35 cellular contexts compared by ENCODE assay signal in the genomic region with DNA sequence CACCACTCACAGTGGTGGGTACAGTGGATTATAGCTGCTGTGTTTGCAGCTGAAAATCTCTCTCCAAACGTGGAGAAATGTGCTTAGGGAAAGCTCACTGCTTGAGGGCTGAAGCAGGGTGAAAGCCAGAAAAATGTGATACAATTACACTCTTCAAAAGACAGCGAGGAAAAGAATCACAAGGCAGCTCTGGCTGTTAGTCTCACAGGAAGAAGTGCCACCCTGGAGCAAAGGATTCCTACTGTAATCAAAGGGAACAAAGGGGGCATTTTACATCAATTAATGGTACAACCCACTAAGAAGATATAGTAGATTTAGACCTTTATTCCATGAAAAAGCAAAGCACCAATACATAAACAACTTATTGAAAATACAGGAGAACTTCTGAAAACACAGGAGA. TPM values are rescaled to one million over a fixed set of nuclear protein-coding genes. Genes with fewer than 3 reads are reported as not detected.
"Had no signal": no experiment of that assay in that cellular context is flagged by ENCODE, and none has a peak within 500 bp of the region (broad histone marks: within the 10 kb centered on the region; RNA-seq: fewer than 3 reads in every experiment).

No MANE protein-coding gene starts in this region.

- H3K4me3 Mint-ChIP-seq: activated B cell treated with CpG ODN at 0.5 μM for 24 hours; activated CD4-positive, alpha-beta memory T cell treated with anti-CD3 and anti-CD28 coated beads for 36 hours; activated CD4-positive, alpha-beta T cell treated with anti-CD3 and anti-CD28 coated beads, Interleukin-2, amount 10 ng/mL, durations not matched to agents 24 days and 14 days; activated CD8-positive, alpha-beta T cell treated with anti-CD3 and anti-CD28 coated beads for 36 hours; activated naive CD4-positive, alpha-beta T cell treated with anti-CD3 and anti-CD28 coated beads for 36 hours; activated naive CD8-positive, alpha-beta T cell treated with anti-CD3 and anti-CD28 coated beads for 36 hours; activated T-cell treated with anti-CD3 and anti-CD28 coated beads, Interleukin-2, amount 50 U/mL, for 4 hours; activated T-cell treated with anti-CD3 and anti-CD28 coated beads, Interleukin-2, amount 50 U/mL, for 72 hours; activated T-helper 1 cell treated with anti-CD3 and anti-CD28 coated beads, Interleukin-12 subunit alpha, Interleukin-12 subunit beta, Interleukin-2, Interleukin-4 antibody, amounts not matched to agents 30 ng/mL and 10 ng/mL and 1 ng/mL, durations not matched to agents 14 hours and 24 hours and 36 hours; activated T-helper 17 cell treated with anti-CD3 and anti-CD28 coated beads, Interleukin-2, amount 50 U/mL, for 72 hours; T-helper 1 cell treated with Interleukin-12 subunit alpha and Interleukin-12 subunit beta and Interleukin-4 antibody, amounts not matched to agents 30 μg/mL and 1 μg/mL, for 36 hours; T-helper 2 cell treated with Interferon-gamma antibody and Interleukin-4, amounts not matched to agents 5 μg/mL and 100 μg/mL, for 36 hours had no signal

- H3K36me3 ChIP-seq: adrenal gland, brain microvascular endothelial cell, breast epithelium, WERI-Rb-1 had no signal

- H3K9me3 ChIP-seq: body of pancreas had no signal

- H3K27ac ChIP-seq: adrenal gland, body of pancreas, brain microvascular endothelial cell, breast epithelium, WERI-Rb-1 had no signal

- H3K4me1 ChIP-seq: adrenal gland, body of pancreas, breast epithelium had no signal

- H3K4me3 ChIP-seq: adrenal gland, body of pancreas, breast epithelium had no signal

- ATAC-seq: activated CD8-positive, alpha-beta T cell treated with anti-CD3 and anti-CD28 coated beads for 36 hours; activated naive CD4-positive, alpha-beta T cell treated with anti-CD3 and anti-CD28 coated beads, Interleukin-2, amount 50 U/mL, for 72 hours; activated T-cell treated with anti-CD3 and anti-CD28 coated beads, Interleukin-2, amount 50 U/mL, for 4 hours; activated T-cell treated with anti-CD3 and anti-CD28 coated beads, Interleukin-2, amount 50 U/mL, for 72 hours; activated T-helper 17 cell treated with anti-CD3 and anti-CD28 coated beads, Interleukin-2, amount 50 U/mL, for 72 hours; body of pancreas had no signal

- H3K27ac Mint-ChIP-seq: activated B cell treated with CpG ODN at 0.5 μM for 24 hours; activated CD4-positive, alpha-beta memory T cell treated with anti-CD3 and anti-CD28 coated beads for 36 hours; activated CD4-positive, alpha-beta T cell treated with anti-CD3 and anti-CD28 coated beads, Interleukin-2, amount 10 ng/mL, durations not matched to agents 24 days and 14 days; activated CD8-positive, alpha-beta T cell treated with anti-CD3 and anti-CD28 coated beads for 36 hours; activated naive CD4-positive, alpha-beta T cell treated with anti-CD3 and anti-CD28 coated beads for 36 hours; activated naive CD4-positive, alpha-beta T cell treated with anti-CD3 and anti-CD28 coated beads, Interleukin-2, amount 50 U/mL, for 72 hours; activated naive CD8-positive, alpha-beta T cell treated with anti-CD3 and anti-CD28 coated beads for 36 hours; activated T-cell treated with anti-CD3 and anti-CD28 coated beads, Interleukin-2, amount 50 U/mL, for 72 hours; activated T-helper 1 cell treated with anti-CD3 and anti-CD28 coated beads, Interleukin-12 subunit alpha, Interleukin-12 subunit beta, Interleukin-2, Interleukin-4 antibody, amounts not matched to agents 30 ng/mL and 10 ng/mL and 1 ng/mL, durations not matched to agents 14 hours and 24 hours and 36 hours; activated T-helper 17 cell treated with anti-CD3 and anti-CD28 coated beads, Interleukin-2, amount 50 U/mL, for 72 hours; T-helper 1 cell treated with Interleukin-12 subunit alpha and Interleukin-12 subunit beta and Interleukin-4 antibody, amounts not matched to agents 30 μg/mL and 1 μg/mL, for 36 hours; T-helper 2 cell treated with Interferon-gamma antibody and Interleukin-4, amounts not matched to agents 5 μg/mL and 100 μg/mL, for 36 hours had no signal

- DNase-seq: activated B cell treated with CpG ODN at 0.5 μM for 24 hours; activated CD4-positive, alpha-beta memory T cell treated with anti-CD3 and anti-CD28 coated beads for 36 hours; activated CD4-positive, alpha-beta T cell treated with anti-CD3 and anti-CD28 coated beads for 4 hours; activated CD4-positive, alpha-beta T cell treated with anti-CD3 and anti-CD28 coated beads, Interleukin-2, amount 10 ng/mL, durations not matched to agents 24 days and 14 days; activated CD4-positive, alpha-beta T cell treated with anti-CD3 and anti-CD28 coated beads, Interleukin-2, amount 50 U/mL, for 1 hour; activated CD4-positive, alpha-beta T cell treated with anti-CD3 and anti-CD28 coated beads, Interleukin-2, amount 50 U/mL, for 4 hours; activated CD4-positive, CD25-positive, alpha-beta regulatory T cell treated with anti-CD3 and anti-CD28 coated beads, Interleukin-2, amount 50 U/mL, for 72 hours; activated CD8-positive, alpha-beta memory T cell treated with anti-CD3 and anti-CD28 coated beads, Interleukin-2, amount 50 U/mL, for 4 hours; activated CD8-positive, alpha-beta T cell treated with anti-CD3 and anti-CD28 coated beads for 36 hours; activated effector memory CD4-positive, alpha-beta T cell treated with anti-CD3 and anti-CD28 coated beads, Interleukin-2, amount 50 U/mL, for 16 hours; activated gamma-delta T cell treated with Interleukin-2 at 50 U/mL for 16 hours; activated naive CD4-positive, alpha-beta T cell; activated naive CD4-positive, alpha-beta T cell treated with anti-CD3 and anti-CD28 coated beads for 36 hours; activated naive CD4-positive, alpha-beta T cell treated with anti-CD3 and anti-CD28 coated beads, Interleukin-2, amount 50 U/mL, for 16 hours; activated naive CD8-positive, alpha-beta T cell treated with anti-CD3 and anti-CD28 coated beads for 36 hours; activated T-cell treated with anti-CD3 and anti-CD28 coated beads for 4 hours; activated T-cell treated with anti-CD3 and anti-CD28 coated beads, Interleukin-2, amount 50 U/mL, for 1 hour; activated T-cell treated with anti-CD3 and anti-CD28 coated beads, Interleukin-2, amount 50 U/mL, for 4 hours; activated T-cell treated with anti-CD3 and anti-CD28 coated beads, Interleukin-2, amount 50 U/mL, for 72 hours; adrenal gland; amniotic stem cell; aorta; body of pancreas; brain microvascular endothelial cell; central memory CD4-positive, alpha-beta T cell; T-helper 1 cell; T-helper 2 cell; T-helper 9 cell; WERI-Rb-1 had no signal

- H3K27me3 Mint-ChIP-seq: activated CD4-positive, alpha-beta T cell treated with anti-CD3 and anti-CD28 coated beads, Interleukin-2, amount 10 ng/mL, durations not matched to agents 24 days and 14 days had no signal

- H3K9me3 Mint-ChIP-seq: activated CD4-positive, alpha-beta T cell treated with anti-CD3 and anti-CD28 coated beads, Interleukin-2, amount 10 ng/mL, durations not matched to agents 24 days and 14 days; activated T-helper 1 cell treated with anti-CD3 and anti-CD28 coated beads, Interleukin-12 subunit alpha, Interleukin-12 subunit beta, Interleukin-2, Interleukin-4 antibody, amounts not matched to agents 30 ng/mL and 10 ng/mL and 1 ng/mL, durations not matched to agents 14 hours and 24 hours and 36 hours; T-helper 1 cell treated with Interleukin-12 subunit alpha and Interleukin-12 subunit beta and Interleukin-4 antibody, amounts not matched to agents 30 μg/mL and 1 μg/mL, for 36 hours; T-helper 2 cell treated with Interferon-gamma antibody and Interleukin-4, amounts not matched to agents 5 μg/mL and 100 μg/mL, for 36 hours had no signal

- H3K27me3 ChIP-seq: adrenal gland, body of pancreas, brain microvascular endothelial cell, breast epithelium had no signal

- H3K4me1 Mint-ChIP-seq: activated B cell treated with CpG ODN at 0.5 μM for 24 hours; activated CD4-positive, alpha-beta T cell treated with anti-CD3 and anti-CD28 coated beads, Interleukin-2, amount 10 ng/mL, durations not matched to agents 24 days and 14 days; activated naive CD8-positive, alpha-beta T cell treated with anti-CD3 and anti-CD28 coated beads for 36 hours; activated T-helper 17 cell treated with anti-CD3 and anti-CD28 coated beads, Interleukin-2, amount 50 U/mL, for 72 hours had no signal

RNA-seq across cellular contexts. Expression of a gene that starts 48.1 kb away (rescaled TPM):
- total RNA-seq: activated B cell treated with CpG ODN at 0.5 μM for 24 hours; activated naive CD4-positive, alpha-beta T cell treated with anti-CD3 and anti-CD28 coated beads for 36 hours; activated naive CD4-positive, alpha-beta T cell treated with anti-CD3 and anti-CD28 coated beads, Interleukin-2, amount 50 U/mL, for 72 hours; activated naive CD8-positive, alpha-beta T cell treated with anti-CD3 and anti-CD28 coated beads for 36 hours; activated T-cell treated with anti-CD3 and anti-CD28 coated beads, Interleukin-2, amount 50 U/mL, for 4 hours had no signal
